Comparison of ENCODE assay signal across 1 cellular context in the genomic region with DNA sequence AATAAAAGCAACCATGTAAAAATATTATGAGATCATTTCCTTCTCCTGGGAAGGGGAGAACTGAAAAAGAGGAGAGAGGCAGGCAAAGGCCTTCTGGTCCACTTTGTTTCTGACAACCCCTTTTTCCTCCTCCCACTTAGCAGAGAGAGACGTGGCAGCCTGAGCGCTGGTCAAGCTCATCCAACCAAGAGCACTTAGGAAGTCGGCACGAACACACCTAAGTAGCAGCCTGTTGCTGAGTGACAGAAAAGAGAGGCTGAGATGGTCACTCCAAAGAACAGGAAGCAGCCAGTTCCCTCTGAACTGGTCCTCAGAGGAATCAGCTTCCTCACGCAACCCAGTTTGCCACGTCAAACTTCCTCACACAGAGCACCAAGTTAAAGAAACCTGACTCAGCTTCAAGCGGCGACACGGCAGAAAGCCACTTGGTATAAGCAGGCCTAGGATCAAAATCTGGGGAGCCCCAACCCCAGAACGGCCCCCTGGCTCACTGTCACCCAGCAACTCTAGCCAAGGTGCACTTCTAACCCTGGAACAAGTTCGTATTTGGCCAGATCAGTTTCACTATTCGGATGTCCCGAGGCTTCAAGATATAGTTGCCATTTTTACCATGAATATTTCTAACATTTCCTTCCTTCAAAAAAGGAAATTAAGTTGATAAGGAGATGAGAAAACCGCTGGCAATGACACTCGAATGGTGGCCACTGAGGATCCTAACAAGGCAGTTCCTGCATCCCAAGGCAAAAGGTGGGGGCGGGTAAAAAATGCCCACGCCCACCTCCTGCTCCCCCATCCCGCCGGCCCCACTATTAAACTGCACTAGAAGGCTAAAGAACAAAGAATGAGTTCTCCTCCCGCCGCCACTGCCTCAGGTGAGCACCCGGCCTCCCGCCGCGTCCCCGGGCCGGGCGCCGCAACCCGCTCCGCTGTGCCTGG.
TF ChIP-seq lines count a peak whose summit lies in the region.

No MANE protein-coding gene starts in this region.

TF ChIP-seq in HepG2, 621 proteins besides CTCF, POLR2A, EP300 and RAD21 (continued from another document and continues in another):
- TF ChIP-seq, protein P1, sequence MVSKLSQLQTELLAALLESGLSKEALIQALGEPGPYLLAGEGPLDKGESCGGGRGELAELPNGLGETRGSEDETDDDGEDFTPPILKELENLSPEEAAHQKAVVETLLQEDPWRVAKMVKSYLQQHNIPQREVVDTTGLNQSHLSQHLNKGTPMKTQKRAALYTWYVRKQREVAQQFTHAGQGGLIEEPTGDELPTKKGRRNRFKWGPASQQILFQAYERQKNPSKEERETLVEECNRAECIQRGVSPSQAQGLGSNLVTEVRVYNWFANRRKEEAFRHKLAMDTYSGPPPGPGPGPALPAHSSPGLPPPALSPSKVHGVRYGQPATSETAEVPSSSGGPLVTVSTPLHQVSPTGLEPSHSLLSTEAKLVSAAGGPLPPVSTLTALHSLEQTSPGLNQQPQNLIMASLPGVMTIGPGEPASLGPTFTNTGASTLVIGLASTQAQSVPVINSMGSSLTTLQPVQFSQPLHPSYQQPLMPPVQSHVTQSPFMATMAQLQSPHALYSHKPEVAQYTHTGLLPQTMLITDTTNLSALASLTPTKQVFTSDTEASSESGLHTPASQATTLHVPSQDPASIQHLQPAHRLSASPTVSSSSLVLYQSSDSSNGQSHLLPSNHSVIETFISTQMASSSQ (IDR thresholded peaks at IDR 0.05; ENCODE audit: low read depth), result no peak
- TF ChIP-seq, protein P1 (CRISPR knock-in tag; IDR thresholded peaks at IDR 0.05; ENCODE audit: borderline replicate concordance), result no peak
- TF ChIP-seq MTF1 (CRISPR knock-in tag; IDR thresholded peaks at IDR 0.05), result no peak
- TF ChIP-seq ZNF564 (CRISPR knock-in tag; IDR thresholded peaks at IDR 0.05), result no peak; the same call in 1 of the 2 replicates
- no peak for TF ChIP-seq PHF5A (CRISPR knock-in tag; IDR thresholded peaks at IDR 0.05; ENCODE audit: low read depth, unreplicated experiment)
- TF ChIP-seq SCMH1 (CRISPR knock-in tag; IDR thresholded peaks at IDR 0.05; ENCODE audit: borderline replicate concordance), result no peak
- no peak for TF ChIP-seq ZNF468 (CRISPR knock-in tag; IDR thresholded peaks at IDR 0.05)
- TF ChIP-seq PHB2 (IDR thresholded peaks at IDR 0.05; ENCODE audit: partially characterized antibody), result no peak
- no peak for TF ChIP-seq ZNF749 (CRISPR knock-in tag; IDR thresholded peaks at IDR 0.05; ENCODE audit: borderline replicate concordance)
- 0 out of 3 replicates have a peak, but pooled peaks have one; percentile 8 for TF ChIP-seq MXI1 (IDR thresholded peaks at IDR 0.05; ENCODE audit: borderline replicate concordance, low read depth, low read length)
- TF ChIP-seq FOXJ3 (CRISPR knock-in tag; IDR thresholded peaks at IDR 0.05; ENCODE audit: borderline replicate concordance), result no peak
- no peak for TF ChIP-seq ZNF768 (CRISPR knock-in tag; IDR thresholded peaks at IDR 0.05)
- TF ChIP-seq EEA1 (CRISPR knock-in tag; IDR thresholded peaks at IDR 0.05; ENCODE audit: borderline replicate concordance), result no peak
- TF ChIP-seq SMYD3 (CRISPR knock-in tag; IDR thresholded peaks at IDR 0.05), result no peak
- peak; percentile 44; the same call in 1 of the 2 replicates for TF ChIP-seq POLR2G (IDR thresholded peaks at IDR 0.05; ENCODE audit: low read depth, low read length)
- TF ChIP-seq FIP1L1 (IDR thresholded peaks at IDR 0.05; ENCODE audit: borderline replicate concordance, insufficient read depth, low read depth, low read length), result no peak
- no peak for TF ChIP-seq PAWR (CRISPR knock-in tag; IDR thresholded peaks at IDR 0.05; ENCODE audit: borderline replicate concordance)
- TF ChIP-seq ZNF431 (CRISPR knock-in tag; IDR thresholded peaks at IDR 0.05; ENCODE audit: borderline replicate concordance, low read depth), result peak; percentile 23; the same call in 1 of the 2 replicates
- no peak for TF ChIP-seq ZSCAN12 (CRISPR knock-in tag; IDR thresholded peaks at IDR 0.05)
- TF ChIP-seq KDM2A (CRISPR knock-in tag; IDR thresholded peaks at IDR 0.05; ENCODE audit: borderline replicate concordance, low read depth), result no peak
- TF ChIP-seq ZFP90 (CRISPR knock-in tag; IDR thresholded peaks at IDR 0.05; ENCODE audit: borderline replicate concordance), result no peak
- TF ChIP-seq, protein P2, sequence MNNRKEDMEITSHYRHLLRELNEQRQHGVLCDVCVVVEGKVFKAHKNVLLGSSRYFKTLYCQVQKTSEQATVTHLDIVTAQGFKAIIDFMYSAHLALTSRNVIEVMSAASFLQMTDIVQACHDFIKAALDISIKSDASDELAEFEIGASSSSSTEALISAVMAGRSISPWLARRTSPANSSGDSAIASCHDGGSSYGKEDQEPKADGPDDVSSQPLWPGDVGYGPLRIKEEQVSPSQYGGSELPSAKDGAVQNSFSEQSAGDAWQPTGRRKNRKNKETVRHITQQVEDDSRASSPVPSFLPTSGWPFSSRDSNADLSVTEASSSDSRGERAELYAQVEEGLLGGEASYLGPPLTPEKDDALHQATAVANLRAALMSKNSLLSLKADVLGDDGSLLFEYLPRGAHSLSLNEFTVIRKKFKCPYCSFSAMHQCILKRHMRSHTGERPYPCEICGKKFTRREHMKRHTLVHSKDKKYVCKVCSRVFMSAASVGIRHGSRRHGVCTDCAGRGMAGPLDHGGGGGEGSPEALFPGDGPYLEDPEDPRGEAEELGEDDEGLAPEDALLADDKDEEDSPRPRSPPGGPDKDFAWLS (CRISPR knock-in tag; IDR thresholded peaks at IDR 0.05; ENCODE audit: borderline replicate concordance), result no peak
- peak; percentile 54 for TF ChIP-seq NFYB (CRISPR knock-in tag; IDR thresholded peaks at IDR 0.05)
- no peak for TF ChIP-seq SOX5 (CRISPR knock-in tag; IDR thresholded peaks at IDR 0.05; ENCODE audit: borderline replicate concordance)
- TF ChIP-seq, protein P3, sequence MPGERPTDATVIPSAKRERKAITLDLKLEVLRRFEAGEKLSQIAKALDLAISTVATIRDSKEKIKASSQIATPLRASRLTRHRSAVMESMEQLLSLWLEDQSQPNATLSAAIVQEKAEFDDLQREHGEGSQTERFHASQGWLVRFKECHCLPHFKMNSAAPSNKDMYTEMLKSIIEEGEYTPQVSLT (CRISPR knock-in tag; IDR thresholded peaks at IDR 0.05; ENCODE audit: borderline replicate concordance, low read depth), result no peak
- no peak for TF ChIP-seq GPN1 (CRISPR knock-in tag; IDR thresholded peaks at IDR 0.05; ENCODE audit: borderline replicate concordance)
- no peak for TF ChIP-seq ZNF496 (CRISPR knock-in tag; IDR thresholded peaks at IDR 0.05; ENCODE audit: insufficient replicate concordance)
- no peak for TF ChIP-seq GATA4 (IDR thresholded peaks at IDR 0.05; ENCODE audit: borderline replicate concordance, low read depth)
- TF ChIP-seq ELF1 (CRISPR knock-in tag; IDR thresholded peaks at IDR 0.05), result 0 out of 2 replicates have a peak, but pooled peaks have one; percentile 34
- TF ChIP-seq NR3C1 (CRISPR knock-in tag; IDR thresholded peaks at IDR 0.05), result no peak
- TF ChIP-seq, protein P4, sequence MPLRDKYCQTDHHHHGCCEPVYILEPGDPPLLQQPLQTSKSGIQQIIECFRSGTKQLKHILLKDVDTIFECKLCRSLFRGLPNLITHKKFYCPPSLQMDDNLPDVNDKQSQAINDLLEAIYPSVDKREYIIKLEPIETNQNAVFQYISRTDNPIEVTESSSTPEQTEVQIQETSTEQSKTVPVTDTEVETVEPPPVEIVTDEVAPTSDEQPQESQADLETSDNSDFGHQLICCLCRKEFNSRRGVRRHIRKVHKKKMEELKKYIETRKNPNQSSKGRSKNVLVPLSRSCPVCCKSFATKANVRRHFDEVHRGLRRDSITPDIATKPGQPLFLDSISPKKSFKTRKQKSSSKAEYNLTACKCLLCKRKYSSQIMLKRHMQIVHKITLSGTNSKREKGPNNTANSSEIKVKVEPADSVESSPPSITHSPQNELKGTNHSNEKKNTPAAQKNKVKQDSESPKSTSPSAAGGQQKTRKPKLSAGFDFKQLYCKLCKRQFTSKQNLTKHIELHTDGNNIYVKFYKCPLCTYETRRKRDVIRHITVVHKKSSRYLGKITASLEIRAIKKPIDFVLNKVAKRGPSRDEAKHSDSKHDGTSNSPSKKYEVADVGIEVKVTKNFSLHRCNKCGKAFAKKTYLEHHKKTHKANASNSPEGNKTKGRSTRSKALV (CRISPR knock-in tag; IDR thresholded peaks at IDR 0.05), result no peak
- no peak for TF ChIP-seq AGO2 (optimal IDR thresholded peaks at IDR 0.05; ENCODE audit: low read depth, low read length)
- peak; percentile 46; the same call in 1 of the 2 replicates for TF ChIP-seq KAT8 (CRISPR knock-in tag; IDR thresholded peaks at IDR 0.05)
- TF ChIP-seq, protein P5, sequence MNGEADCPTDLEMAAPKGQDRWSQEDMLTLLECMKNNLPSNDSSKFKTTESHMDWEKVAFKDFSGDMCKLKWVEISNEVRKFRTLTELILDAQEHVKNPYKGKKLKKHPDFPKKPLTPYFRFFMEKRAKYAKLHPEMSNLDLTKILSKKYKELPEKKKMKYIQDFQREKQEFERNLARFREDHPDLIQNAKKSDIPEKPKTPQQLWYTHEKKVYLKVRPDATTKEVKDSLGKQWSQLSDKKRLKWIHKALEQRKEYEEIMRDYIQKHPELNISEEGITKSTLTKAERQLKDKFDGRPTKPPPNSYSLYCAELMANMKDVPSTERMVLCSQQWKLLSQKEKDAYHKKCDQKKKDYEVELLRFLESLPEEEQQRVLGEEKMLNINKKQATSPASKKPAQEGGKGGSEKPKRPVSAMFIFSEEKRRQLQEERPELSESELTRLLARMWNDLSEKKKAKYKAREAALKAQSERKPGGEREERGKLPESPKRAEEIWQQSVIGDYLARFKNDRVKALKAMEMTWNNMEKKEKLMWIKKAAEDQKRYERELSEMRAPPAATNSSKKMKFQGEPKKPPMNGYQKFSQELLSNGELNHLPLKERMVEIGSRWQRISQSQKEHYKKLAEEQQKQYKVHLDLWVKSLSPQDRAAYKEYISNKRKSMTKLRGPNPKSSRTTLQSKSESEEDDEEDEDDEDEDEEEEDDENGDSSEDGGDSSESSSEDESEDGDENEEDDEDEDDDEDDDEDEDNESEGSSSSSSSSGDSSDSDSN (CRISPR knock-in tag; IDR thresholded peaks at IDR 0.05), result no peak
- TF ChIP-seq PHF21A (CRISPR knock-in tag; IDR thresholded peaks at IDR 0.05), result peak; percentile 47
- no peak for TF ChIP-seq CHCHD3 (CRISPR knock-in tag; IDR thresholded peaks at IDR 0.05)
- TF ChIP-seq ZNF329 (CRISPR knock-in tag; IDR thresholded peaks at IDR 0.05; ENCODE audit: low read depth), result no peak
- TF ChIP-seq, protein P6, sequence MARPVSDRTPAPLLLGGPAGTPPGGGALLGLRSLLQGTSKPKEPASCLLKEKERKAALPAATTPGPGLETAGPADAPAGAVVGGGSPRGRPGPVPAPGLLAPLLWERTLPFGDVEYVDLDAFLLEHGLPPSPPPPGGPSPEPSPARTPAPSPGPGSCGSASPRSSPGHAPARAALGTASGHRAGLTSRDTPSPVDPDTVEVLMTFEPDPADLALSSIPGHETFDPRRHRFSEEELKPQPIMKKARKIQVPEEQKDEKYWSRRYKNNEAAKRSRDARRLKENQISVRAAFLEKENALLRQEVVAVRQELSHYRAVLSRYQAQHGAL (CRISPR knock-in tag; IDR thresholded peaks at IDR 0.05; ENCODE audit: not compliant biosample characterization), result no peak
- TF ChIP-seq MTA3 (CRISPR knock-in tag; IDR thresholded peaks at IDR 0.05), result no peak
- TF ChIP-seq ZNF790 (CRISPR knock-in tag; IDR thresholded peaks at IDR 0.05; ENCODE audit: borderline replicate concordance), result no peak
- no peak for TF ChIP-seq TBL1XR1 (IDR thresholded peaks at IDR 0.05; ENCODE audit: borderline replicate concordance, low read length, partially characterized antibody)
- TF ChIP-seq FOXA3 (CRISPR knock-in tag; IDR thresholded peaks at IDR 0.05), result no peak
- TF ChIP-seq, protein P7, sequence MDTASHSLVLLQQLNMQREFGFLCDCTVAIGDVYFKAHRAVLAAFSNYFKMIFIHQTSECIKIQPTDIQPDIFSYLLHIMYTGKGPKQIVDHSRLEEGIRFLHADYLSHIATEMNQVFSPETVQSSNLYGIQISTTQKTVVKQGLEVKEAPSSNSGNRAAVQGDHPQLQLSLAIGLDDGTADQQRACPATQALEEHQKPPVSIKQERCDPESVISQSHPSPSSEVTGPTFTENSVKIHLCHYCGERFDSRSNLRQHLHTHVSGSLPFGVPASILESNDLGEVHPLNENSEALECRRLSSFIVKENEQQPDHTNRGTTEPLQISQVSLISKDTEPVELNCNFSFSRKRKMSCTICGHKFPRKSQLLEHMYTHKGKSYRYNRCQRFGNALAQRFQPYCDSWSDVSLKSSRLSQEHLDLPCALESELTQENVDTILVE (CRISPR knock-in tag; IDR thresholded peaks at IDR 0.05), result 0 out of 2 replicates have a peak, but pooled peaks have one; percentile 24
- TF ChIP-seq ZNF33B (CRISPR knock-in tag; IDR thresholded peaks at IDR 0.05), result no peak
- TF ChIP-seq ZBTB1 (CRISPR knock-in tag; IDR thresholded peaks at IDR 0.05; ENCODE audit: borderline replicate concordance), result no peak
- no peak for TF ChIP-seq ZNF232 (CRISPR knock-in tag; IDR thresholded peaks at IDR 0.05; ENCODE audit: borderline replicate concordance)
- TF ChIP-seq DNMT1 (CRISPR knock-in tag; IDR thresholded peaks at IDR 0.05), result no peak
- 0 out of 2 replicates have a peak, but pooled peaks have one; percentile 37 for TF ChIP-seq ZNF331 (CRISPR knock-in tag; IDR thresholded peaks at IDR 0.05)
- TF ChIP-seq GABPB1 (CRISPR knock-in tag; IDR thresholded peaks at IDR 0.05), result no peak
- TF ChIP-seq, protein P8, sequence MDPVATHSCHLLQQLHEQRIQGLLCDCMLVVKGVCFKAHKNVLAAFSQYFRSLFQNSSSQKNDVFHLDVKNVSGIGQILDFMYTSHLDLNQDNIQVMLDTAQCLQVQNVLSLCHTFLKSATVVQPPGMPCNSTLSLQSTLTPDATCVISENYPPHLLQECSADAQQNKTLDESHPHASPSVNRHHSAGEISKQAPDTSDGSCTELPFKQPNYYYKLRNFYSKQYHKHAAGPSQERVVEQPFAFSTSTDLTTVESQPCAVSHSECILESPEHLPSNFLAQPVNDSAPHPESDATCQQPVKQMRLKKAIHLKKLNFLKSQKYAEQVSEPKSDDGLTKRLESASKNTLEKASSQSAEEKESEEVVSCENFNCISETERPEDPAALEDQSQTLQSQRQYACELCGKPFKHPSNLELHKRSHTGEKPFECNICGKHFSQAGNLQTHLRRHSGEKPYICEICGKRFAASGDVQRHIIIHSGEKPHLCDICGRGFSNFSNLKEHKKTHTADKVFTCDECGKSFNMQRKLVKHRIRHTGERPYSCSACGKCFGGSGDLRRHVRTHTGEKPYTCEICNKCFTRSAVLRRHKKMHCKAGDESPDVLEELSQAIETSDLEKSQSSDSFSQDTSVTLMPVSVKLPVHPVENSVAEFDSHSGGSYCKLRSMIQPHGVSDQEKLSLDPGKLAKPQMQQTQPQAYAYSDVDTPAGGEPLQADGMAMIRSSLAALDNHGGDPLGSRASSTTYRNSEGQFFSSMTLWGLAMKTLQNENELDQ (CRISPR knock-in tag; IDR thresholded peaks at IDR 0.05; ENCODE audit: borderline replicate concordance), result no peak
- no peak for TF ChIP-seq NFE2 (CRISPR knock-in tag; IDR thresholded peaks at IDR 0.05)
